In genomic region chr4:92270908-92271307, GRCh38 we compare ENCODE assay signal across 19 cellular contexts. TPM values are rescaled to one million over a fixed set of nuclear protein-coding genes. Genes with fewer than 3 reads are reported as not detected.
DNase-seq lines count a peak whose midpoint lies in the region; ATAC-seq lines count a peak whose summit lies in the region.
"Had no signal": no experiment of that assay in that cellular context is flagged by ENCODE, and none has a peak within 500 bp of the region (broad histone marks: within the 10 kb centered on the region; RNA-seq: fewer than 3 reads in every experiment).

No MANE protein-coding gene starts in this region.

- peaks cover 0 to 3% of the 10 kb centered on the region in 2 donors for H3K9me3 Mint-ChIP-seq in activated T-cell treated with anti-CD3 and anti-CD28 coated beads, Interleukin-2, amount 50 U/mL, for 72 hours

- DNase-seq in HuH-7 (ENCODE audit: low spot score), result peak; percentile 4
- peak; percentile 12 for DNase-seq in cerebellar cortex (ENCODE audit: low spot score)
- DNase-seq in kidney tubule cell (ENCODE audit: low spot score), result peak; percentile 45
- DNase-seq in DMS153 (lab: John Stamatoyannopoulos, UW), result no peak
- DNase-seq in activated T-cell treated with anti-CD3 and anti-CD28 coated beads, Interleukin-2, amount 50 U/mL, for 72 hours, result no peak
- no peak for DNase-seq in substantia nigra (lab: John Stamatoyannopoulos, UW)
- DNase-seq in T1000 (lab: John Stamatoyannopoulos, UW), result no peak
- DNase-seq: activated naive CD4-positive, alpha-beta T cell treated with anti-CD3 and anti-CD28 coated beads, Interleukin-2, amount 50 U/mL, for 16 hours; cerebellar nuclear complex; glutamatergic neuron; natural killer cell; NCI-H1417; right cardiac atrium; stimulated activated CD8-positive, alpha-beta memory T cell treated with anti-CD3 and anti-CD28 coated beads, Interleukin-4, amount 100 ng/mL, for 48 hours had no signal

- H3K27ac Mint-ChIP-seq in activated T-cell treated with anti-CD3 and anti-CD28 coated beads, Interleukin-2, amount 50 U/mL, for 72 hours, result no peak overlapping the region
- H3K27ac Mint-ChIP-seq: natural killer cell had no signal

- no peak for ATAC-seq in activated T-cell treated with anti-CD3 and anti-CD28 coated beads, Interleukin-2, amount 50 U/mL, for 72 hours (replicated peaks in 1 of 2)
- ATAC-seq: activated CD4-positive, CD25-positive, alpha-beta regulatory T cell treated with anti-CD3 and anti-CD28 coated beads, Interleukin-2, amount 50 U/mL, for 24 hours; natural killer cell; right cardiac atrium had no signal

- H3K27me3 Mint-ChIP-seq in activated T-cell treated with anti-CD3 and anti-CD28 coated beads, Interleukin-2, amount 50 U/mL, for 72 hours (ENCODE audit: low read depth), result no peaks in the 10 kb centered on the region

- H3K36me3 ChIP-seq in ES-I3 (ENCODE audit: insufficient read depth, low read length), result peaks cover 45% of the 10 kb centered on the region
- H3K36me3 ChIP-seq: tibial nerve had no signal

- no peaks in the 10 kb centered on the region for H3K4me1 Mint-ChIP-seq in activated T-cell treated with anti-CD3 and anti-CD28 coated beads, Interleukin-2, amount 50 U/mL, for 72 hours (ENCODE audit: low read depth)
- H3K4me1 Mint-ChIP-seq: natural killer cell had no signal

- H3K9me3 ChIP-seq in ES-I3 (ENCODE audit: control insufficient read depth, insufficient read depth, low read length), result no peaks in the 10 kb centered on the region
- H3K9me3 ChIP-seq: tibial nerve had no signal

- H3K4me3 Mint-ChIP-seq in activated T-cell treated with anti-CD3 and anti-CD28 coated beads, Interleukin-2, amount 50 U/mL, for 72 hours, result no peak overlapping the region
- H3K4me3 Mint-ChIP-seq: natural killer cell had no signal

- no peak overlapping the region for H3K27ac ChIP-seq in substantia nigra (ENCODE audit: low read depth, low read length, poor library complexity, severe bottlenecking)
- H3K27ac ChIP-seq: RWPE1, tibial nerve had no signal

- H3K36me3 Mint-ChIP-seq in activated T-cell treated with anti-CD3 and anti-CD28 coated beads, Interleukin-2, amount 50 U/mL, for 72 hours (ENCODE audit: insufficient read depth in 2 of 2), result no peaks in the 10 kb centered on the region
- H3K36me3 Mint-ChIP-seq: natural killer cell had no signal

- H3K9ac ChIP-seq in ES-I3 (ENCODE audit: low read depth, low read length), result peak overlapping the region; percentile 34

- H3K4me1 ChIP-seq in ES-I3 (ENCODE audit: insufficient read depth, low read length), result peaks cover 2% of the 10 kb centered on the region; the same call in 1 of the 2 replicates
- H3K4me1 ChIP-seq: tibial nerve had no signal

RNA-seq across cellular contexts. Expression of gene GRID2, which starts 32.9 kb away (rescaled TPM):
- total RNA-seq in activated T-cell treated with anti-CD3 and anti-CD28 coated beads, Interleukin-2, amount 50 U/mL, for 72 hours, result not detected
- total RNA-seq: natural killer cell; T-helper 1 cell treated with Interleukin-12 subunit alpha and Interleukin-12 subunit beta and Interleukin-4 antibody, amounts not matched to agents 30 ng/mL and 1 ng/mL, for 36 hours had no signal

Comparison
In these comparisons a context has a peak if more than half of its experiments do, and no peak if none do; other contexts are left out.
1. DNase-seq: peak in HuH-7 (single experiment), cerebellar cortex (single experiment) and kidney tubule cell (single experiment); none in DMS153 (single experiment), activated T-cell treated with anti-CD3 and anti-CD28 coated beads, Interleukin-2, amount 50 U/mL, for 72 hours (0 of 2), substantia nigra (0 of 49) and T1000 (single experiment).